In genomic region chr2:10597956-10598355, GRCh38 we compare ENCODE assay signal across 17 cellular contexts.
"Had no signal": no experiment of that assay in that cellular context is flagged by ENCODE, and none has a peak within 500 bp of the region (broad histone marks: within the 10 kb centered on the region; RNA-seq: fewer than 3 reads in every experiment).

No MANE protein-coding gene starts in this region.

- H3K27ac Mint-ChIP-seq: activated CD4-positive, alpha-beta T cell treated with anti-CD3 and anti-CD28 coated beads for 36 hours; activated CD8-positive, alpha-beta T cell treated with anti-CD3 and anti-CD28 coated beads for 36 hours; activated naive CD4-positive, alpha-beta T cell treated with anti-CD3 and anti-CD28 coated beads for 36 hours; effector memory CD8-positive, alpha-beta T cell; natural killer cell treated with Interleukin-12 subunit alpha and Interleukin-12 subunit beta and Interleukin-15 and Interleukin-18, amount 100 ng/mL, for 72 hours had no signal

- ATAC-seq: activated CD4-positive, alpha-beta T cell treated with anti-CD3 and anti-CD28 coated beads for 36 hours; activated CD8-positive, alpha-beta T cell treated with anti-CD3 and anti-CD28 coated beads for 36 hours; effector memory CD8-positive, alpha-beta T cell; left cardiac atrium; natural killer cell treated with Interleukin-12 subunit alpha and Interleukin-12 subunit beta and Interleukin-15 and Interleukin-18, amount 100 ng/mL, for 72 hours; stimulated activated naive CD8-positive, alpha-beta T cell treated with anti-CD3 and anti-CD28 coated beads, Interleukin-15, Interleukin-2, amounts not matched to agents 100 U/mL and 50 U/mL, for 24 hours had no signal

- H3K4me3 Mint-ChIP-seq: activated CD4-positive, alpha-beta T cell treated with anti-CD3 and anti-CD28 coated beads for 36 hours; activated CD8-positive, alpha-beta T cell treated with anti-CD3 and anti-CD28 coated beads for 36 hours; activated naive CD4-positive, alpha-beta T cell treated with anti-CD3 and anti-CD28 coated beads for 36 hours; effector memory CD8-positive, alpha-beta T cell; natural killer cell treated with Interleukin-12 subunit alpha and Interleukin-12 subunit beta and Interleukin-15 and Interleukin-18, amount 100 ng/mL, for 72 hours had no signal

- DNase-seq: activated CD4-positive, alpha-beta T cell treated with anti-CD3 and anti-CD28 coated beads for 36 hours; activated CD8-positive, alpha-beta memory T cell treated with anti-CD3 and anti-CD28 coated beads, Interleukin-2, amount 50 U/mL, for 4 hours; activated CD8-positive, alpha-beta T cell treated with anti-CD3 and anti-CD28 coated beads for 36 hours; activated naive CD4-positive, alpha-beta T cell treated with anti-CD3 and anti-CD28 coated beads for 36 hours; colonic mucosa; effector memory CD8-positive, alpha-beta T cell; erythroblast; hypothalamus; left cardiac atrium; sigmoid colon; stimulated activated CD4-positive, alpha-beta T cell treated with anti-CD3 and anti-CD28 coated beads, Interleukin-12 subunit alpha, Interleukin-12 subunit beta, amount 100 ng/mL, for 4 hours; stimulated activated naive CD8-positive, alpha-beta T cell treated with anti-CD3 and anti-CD28 coated beads, Interleukin-15, Interleukin-2, amounts not matched to agents 100 U/mL and 50 U/mL, for 24 hours; T1000; upper lobe of left lung; WERI-Rb-1 had no signal

- H3K4me1 ChIP-seq: colonic mucosa, sigmoid colon, upper lobe of left lung had no signal

- H3K36me3 ChIP-seq: colonic mucosa had no signal

- H3K27me3 ChIP-seq: colonic mucosa, sigmoid colon, upper lobe of left lung had no signal

- H3K4me1 Mint-ChIP-seq: activated CD4-positive, alpha-beta T cell treated with anti-CD3 and anti-CD28 coated beads for 36 hours had no signal

- H3K9me3 ChIP-seq: colonic mucosa, sigmoid colon, upper lobe of left lung had no signal

- H3K9me3 Mint-ChIP-seq: activated CD8-positive, alpha-beta T cell treated with anti-CD3 and anti-CD28 coated beads for 36 hours; activated naive CD4-positive, alpha-beta T cell treated with anti-CD3 and anti-CD28 coated beads for 36 hours; effector memory CD8-positive, alpha-beta T cell; natural killer cell treated with Interleukin-12 subunit alpha and Interleukin-12 subunit beta and Interleukin-15 and Interleukin-18, amount 100 ng/mL, for 72 hours had no signal

- H3K27ac ChIP-seq: colonic mucosa, sigmoid colon, upper lobe of left lung, WERI-Rb-1 had no signal

- H3K4me3 ChIP-seq: colonic mucosa, lung, sigmoid colon, upper lobe of left lung had no signal

- H3K27me3 Mint-ChIP-seq: activated CD4-positive, alpha-beta T cell treated with anti-CD3 and anti-CD28 coated beads for 36 hours; activated CD8-positive, alpha-beta T cell treated with anti-CD3 and anti-CD28 coated beads for 36 hours; effector memory CD8-positive, alpha-beta T cell; natural killer cell treated with Interleukin-12 subunit alpha and Interleukin-12 subunit beta and Interleukin-15 and Interleukin-18, amount 100 ng/mL, for 72 hours had no signal
